ENCODE assay signal across 22 cellular contexts in genomic region chr3:16106050-16106449, GRCh38.
"Had no signal": no experiment of that assay in that cellular context is flagged by ENCODE, and none has a peak within 500 bp of the region (broad histone marks: within the 10 kb centered on the region; RNA-seq: fewer than 3 reads in every experiment).

No MANE protein-coding gene starts in this region.

- H3K4me3 Mint-ChIP-seq: naive thymus-derived CD8-positive, alpha-beta T cell; nephron progenitor cell; stimulated activated memory B cell treated with anti-CD40 and anti-IgM and Interleukin-4, amounts not matched to agents 10 μg/mL and 1 μg/mL and 100 μg/mL, for 72 hours; type B pancreatic cell had no signal

- H3K27ac ChIP-seq: dorsolateral prefrontal cortex, gastrocnemius medialis, lower lobe of right lung, ovary, psoas muscle, skin epidermis, spleen, testis, tibial artery had no signal

- H3K27me3 ChIP-seq: dorsolateral prefrontal cortex, gastrocnemius medialis, ovary, spleen, testis, tibial artery had no signal

- H3K27ac Mint-ChIP-seq: naive thymus-derived CD8-positive, alpha-beta T cell; nephron progenitor cell; stimulated activated memory B cell treated with anti-CD40 and anti-IgM and Interleukin-4, amounts not matched to agents 10 μg/mL and 1 μg/mL and 100 μg/mL, for 72 hours; type B pancreatic cell had no signal

- H3K36me3 Mint-ChIP-seq: type B pancreatic cell had no signal

- FAIRE-seq: keratinocyte had no signal

- ATAC-seq: gastrocnemius medialis; left ventricle myocardium superior; lower lobe of right lung; naive thymus-derived CD8-positive, alpha-beta T cell; psoas muscle; right cardiac atrium; stimulated activated memory B cell treated with anti-CD40 and anti-IgM and Interleukin-4, amounts not matched to agents 10 μg/mL and 1 μg/mL and 100 μg/mL, for 72 hours; stimulated activated naive CD8-positive, alpha-beta T cell treated with anti-CD3 and anti-CD28 coated beads, Interleukin-15, Interleukin-2, amounts not matched to agents 100 U/mL and 50 U/mL, for 24 hours had no signal

- DNase-seq: dorsolateral prefrontal cortex; effector CD4-positive, alpha-beta T cell; gastrocnemius medialis; left ventricle myocardium superior; lower lobe of right lung; naive thymus-derived CD8-positive, alpha-beta T cell; nephron progenitor cell; nucleus accumbens; ovary; posterior cingulate gyrus; psoas muscle; right cardiac atrium; spleen; stimulated activated CD4-positive, alpha-beta T cell treated with anti-CD3 and anti-CD28 coated beads, Interleukin-4, amount 100 ng/mL, for 4 hours; stimulated activated naive CD8-positive, alpha-beta T cell treated with anti-CD3 and anti-CD28 coated beads, Interleukin-15, Interleukin-2, amounts not matched to agents 100 U/mL and 50 U/mL, for 24 hours; substantia nigra; testis; tibial artery had no signal

- H3K36me3 ChIP-seq: gastrocnemius medialis, lower lobe of right lung, ovary, spleen, tibial artery had no signal

- H3K4me3 ChIP-seq: dorsolateral prefrontal cortex, gastrocnemius medialis, lower lobe of right lung, ovary, psoas muscle, skin epidermis, spleen, testis, tibial artery had no signal

- H3K4me1 ChIP-seq: lower lobe of right lung, spleen, testis had no signal

- H3K9me3 Mint-ChIP-seq: nephron progenitor cell had no signal

- H3K27me3 Mint-ChIP-seq: stimulated activated memory B cell treated with anti-CD40 and anti-IgM and Interleukin-4, amounts not matched to agents 10 μg/mL and 1 μg/mL and 100 μg/mL, for 72 hours had no signal

- H3K4me1 Mint-ChIP-seq: naive thymus-derived CD8-positive, alpha-beta T cell; nephron progenitor cell had no signal

- H3K9me3 ChIP-seq: gastrocnemius medialis, lower lobe of right lung, ovary, psoas muscle, spleen, testis, tibial artery had no signal
